26 cellular contexts compared by ENCODE assay signal in genomic region chr20:38017959-38018358, GRCh38.
"Had no signal": no experiment of that assay in that cellular context is flagged by ENCODE, and none has a peak within 500 bp of the region (broad histone marks: within the 10 kb centered on the region; RNA-seq: fewer than 3 reads in every experiment).

No MANE protein-coding gene starts in this region.

- H3K4me3 Mint-ChIP-seq: immature natural killer cell; memory B cell; naive thymus-derived CD4-positive, alpha-beta T cell had no signal

- H3K27ac Mint-ChIP-seq: immature natural killer cell, memory B cell had no signal

- DNase-seq: dermis blood vessel endothelial cell; dorsolateral prefrontal cortex; effector CD4-positive, alpha-beta T cell; effector memory CD4-positive, alpha-beta T cell; foreskin keratinocyte; heart left ventricle; hypothalamus; immature natural killer cell; left cardiac atrium; left lung; left ventricle myocardium superior; mammary epithelial cell; mesendoderm; midbrain; naive thymus-derived CD4-positive, alpha-beta T cell had no signal

- FAIRE-seq: colon, endometrium, frontal cortex, keratinocyte had no signal

- H3K27ac ChIP-seq: coronary artery, dorsolateral prefrontal cortex, epithelial cell of prostate, esophagus muscularis mucosa, foreskin keratinocyte, gastroesophageal sphincter, heart left ventricle, hepatocyte, left lung had no signal

- H2AFZ ChIP-seq: hepatocyte had no signal

- H3K4me2 ChIP-seq: hepatocyte had no signal

- ATAC-seq: foreskin keratinocyte; gastroesophageal sphincter; heart left ventricle; left cardiac atrium; left lung; left ventricle myocardium superior; naive thymus-derived CD4-positive, alpha-beta T cell had no signal

- H3K27me3 Mint-ChIP-seq: memory B cell; naive thymus-derived CD4-positive, alpha-beta T cell had no signal

- H3K27me3 ChIP-seq: dorsolateral prefrontal cortex, esophagus muscularis mucosa, foreskin keratinocyte, gastroesophageal sphincter, heart left ventricle, hepatocyte, left lung had no signal

- H3K4me3 ChIP-seq: coronary artery, dorsolateral prefrontal cortex, esophagus muscularis mucosa, gastroesophageal sphincter, heart left ventricle, hepatocyte, left lung, lung had no signal

- H3K4me1 ChIP-seq: foreskin keratinocyte had no signal
